5 cellular contexts compared by ENCODE assay signal in the genomic region with DNA sequence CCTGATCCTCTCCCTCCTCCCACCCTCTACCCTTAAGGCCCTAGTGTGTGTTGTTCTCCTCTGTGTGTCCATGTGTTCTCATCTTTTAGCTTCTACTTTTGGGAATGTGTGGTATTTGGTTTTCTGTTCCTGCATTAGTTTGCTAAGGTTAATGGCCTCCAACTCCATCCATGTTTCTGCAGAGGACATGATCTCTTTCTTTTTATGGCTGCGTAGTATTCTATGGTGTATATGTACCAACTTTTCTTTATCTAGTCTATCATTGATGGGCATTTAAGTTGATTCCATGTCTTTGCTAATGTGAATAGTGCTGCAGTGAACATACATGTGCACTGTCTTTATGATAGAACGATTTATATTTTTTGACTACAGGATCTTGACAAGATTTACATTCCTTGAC. TPM values are rescaled to one million over a fixed set of nuclear protein-coding genes. Genes with fewer than 3 reads are reported as not detected.
"Had no signal": no experiment of that assay in that cellular context is flagged by ENCODE, and none has a peak within 500 bp of the region (broad histone marks: within the 10 kb centered on the region; RNA-seq: fewer than 3 reads in every experiment).

No MANE protein-coding gene starts in this region.

RNA-seq across cellular contexts. Expression of gene PPP1R14C, which starts 44.6 kb away (rescaled TPM):
- total RNA-seq: dermis microvascular lymphatic vessel endothelial cell, fibroblast of villous mesenchyme, myocyte had no signal
- polyA plus RNA-seq: fibroblast of lung, liver had no signal
